Comparison of ENCODE assay signal across 10 cellular contexts in genomic region chr10:116270691-116271592, GRCh38. TPM values are rescaled to one million over a fixed set of nuclear protein-coding genes. Genes with fewer than 3 reads are reported as not detected.
DNase-seq lines count a peak whose midpoint lies in the region; ATAC-seq and TF ChIP-seq lines count a peak whose summit lies in the region.
"Had no signal": no experiment of that assay in that cellular context is flagged by ENCODE, and none has a peak within 500 bp of the region (broad histone marks: within the 10 kb centered on the region; RNA-seq: fewer than 3 reads in every experiment).

No MANE protein-coding gene starts in this region.

- H3K27me3 ChIP-seq in HUES48 (ENCODE audit: control insufficient read depth, insufficient read depth, low read length) (peaks cover 100% of the 10 kb centered on the region), esophagus squamous epithelium (peaks cover 11 to 91% (median 17%) of the 10 kb centered on the region in 4 donors), thymus (ENCODE audit: control insufficient read depth, insufficient read depth) (peaks cover 62% of the 10 kb centered on the region)

- no peak overlapping the region for H3K9ac ChIP-seq in HUES48 (ENCODE audit: low read depth, low read length)

- 60% methylated on average over 1 of the region's 75 CpGs; no CpG with 5 or more reads in 1 of the 2 donors for WGBS in esophagus squamous epithelium, 2 donors
- WGBS in thymus: 6% methylated on average over 75 of the region's 75 CpGs

- H3K9me3 ChIP-seq in HUES48 (ENCODE audit: control insufficient read depth, insufficient read depth, low read length) (no peaks in the 10 kb centered on the region), esophagus squamous epithelium (no peaks in the 10 kb centered on the region), mucosa of descending colon (no peaks in the 10 kb centered on the region), thymus (ENCODE audit: control insufficient read depth) (no peaks in the 10 kb centered on the region)

- H3K4me3 ChIP-seq in HUES48 (ENCODE audit: low read depth, low read length): peak overlapping the region; percentile 77
- peak overlapping the region; percentile 20 to 65 (median 50) for H3K4me3 ChIP-seq in esophagus squamous epithelium
- no peak overlapping the region for H3K4me3 ChIP-seq in mucosa of descending colon
- peak overlapping the region; percentile 32 for H3K4me3 ChIP-seq in thymus (ENCODE audit: low read length)

- peak; percentile 9 for ATAC-seq in mucosa of descending colon
- ATAC-seq: activated CD4-positive, alpha-beta T cell treated with anti-CD3 and anti-CD28 coated beads for 36 hours had no signal

- H3K4me1 ChIP-seq in HUES48 (ENCODE audit: control insufficient read depth, insufficient read depth, low read length) (peaks cover 6% of the 10 kb centered on the region), esophagus squamous epithelium (peaks cover 13 to 44% (median 14%) of the 10 kb centered on the region in 3 donors), mucosa of descending colon (ENCODE audit: low read depth) (peaks cover 5% of the 10 kb centered on the region), thymus (ENCODE audit: control insufficient read depth, insufficient read depth, low read length) (no peaks in the 10 kb centered on the region)

- TF ChIP-seq CTCF in esophagus squamous epithelium (IDR thresholded peaks at IDR 0.05) (no peak), mucosa of descending colon (IDR thresholded peaks at IDR 0.05) (no peak)

- intact Hi-C loops in esophagus squamous epithelium (cut with DNase I) (no loop called here), mucosa of descending colon (cut with DNase I, micrococcal nuclease) (no loop called here)

- H3K36me3 ChIP-seq in HUES48 (ENCODE audit: control insufficient read depth, insufficient read depth, low read length) (no peaks in the 10 kb centered on the region), esophagus squamous epithelium (no peaks in the 10 kb centered on the region), mucosa of descending colon (ENCODE audit: low read depth) (no peaks in the 10 kb centered on the region), thymus (ENCODE audit: control insufficient read depth, insufficient read depth) (no peaks in the 10 kb centered on the region)

- H3K27ac ChIP-seq in HUES48 (ENCODE audit: low read depth, low read length) (no peak overlapping the region), esophagus squamous epithelium (peak overlapping the region; percentile 45 to 83 (median 66)), thymus (ENCODE audit: low read depth) (peak overlapping the region; percentile 20)

- TF ChIP-seq POLR2A in esophagus squamous epithelium (IDR thresholded peaks at IDR 0.05): peak in 1 of 4 donors; percentile 17

- DNase-seq in esophagus squamous epithelium (lab: John Stamatoyannopoulos, UW) (no peak), mucosa of descending colon (no peak), putamen (ENCODE audit: low spot score) (no peak)
- DNase-seq in activated naive CD4-positive, alpha-beta T cell (lab: John Stamatoyannopoulos, UW): no peak
- no peak for DNase-seq in activated CD4-positive, CD25-positive, alpha-beta regulatory T cell (lab: John Stamatoyannopoulos, UW)
- DNase-seq in stimulated activated CD4-positive, alpha-beta T cell treated with anti-CD3 and anti-CD28 coated beads, Interleukin-4, amount 100 ng/mL, for 1 hour: no peak
- DNase-seq: activated CD4-positive, alpha-beta T cell treated with anti-CD3 and anti-CD28 coated beads for 36 hours; Karpas-422 had no signal

RNA-seq across cellular contexts. Expression of gene GFRA1, which starts 2.1 kb away (rescaled TPM):
- total RNA-seq in esophagus squamous epithelium (10 to 100 TPM in 1 of 4 donors, 1 to 10 TPM in 3; 1.0 to 79.9 (median 4.2) TPM), mucosa of descending colon (10 to 100 TPM in 1 of 3 donors, 1 to 10 TPM in 2; 2.2 to 32.2 (median 4.1) TPM)
- 1.6 TPM for polyA plus RNA-seq in thymus

RNA-seq across cellular contexts. Expression of gene CCDC172, which starts 53.3 kb away (rescaled TPM):
- total RNA-seq in esophagus squamous epithelium (not detected), mucosa of descending colon (not detected)
- 0.16 TPM for polyA plus RNA-seq in thymus
- total RNA-seq: activated CD4-positive, alpha-beta T cell treated with anti-CD3 and anti-CD28 coated beads for 36 hours had no signal
